In the genomic region with DNA sequence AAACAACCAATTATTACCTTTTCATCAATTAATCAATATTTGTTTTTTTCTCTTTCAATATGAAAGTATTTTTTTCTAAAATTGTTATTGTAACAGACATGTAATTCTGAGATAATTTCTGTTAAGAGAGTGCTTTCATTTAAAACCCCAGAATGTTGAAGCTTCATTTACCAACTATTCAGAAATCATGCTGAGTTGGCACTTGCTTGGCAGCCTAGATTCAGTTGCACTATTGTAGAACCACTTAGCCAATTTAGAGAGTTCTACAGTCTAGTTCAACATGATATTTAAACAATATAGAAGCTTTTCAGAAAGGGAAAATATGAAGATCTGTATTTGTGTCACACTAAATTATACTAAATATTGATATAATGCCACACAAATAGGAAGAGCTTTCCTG, we compare ENCODE assay signal across 25 cellular contexts. TPM values are rescaled to one million over a fixed set of nuclear protein-coding genes. Genes with fewer than 3 reads are reported as not detected.
"Had no signal": no experiment of that assay in that cellular context is flagged by ENCODE, and none has a peak within 500 bp of the region (broad histone marks: within the 10 kb centered on the region; RNA-seq: fewer than 3 reads in every experiment).

No MANE protein-coding gene starts in this region.

- H3K36me3 ChIP-seq: ascending aorta had no signal

- H3K27ac ChIP-seq: ascending aorta had no signal

- H3K27me3 ChIP-seq: ascending aorta had no signal

- H3K9me3 ChIP-seq: ascending aorta had no signal

- ATAC-seq: activated naive CD4-positive, alpha-beta T cell treated with anti-CD3 and anti-CD28 coated beads, Interleukin-2, amount 50 U/mL, for 72 hours; activated naive CD8-positive, alpha-beta T cell treated with anti-CD3 and anti-CD28 coated beads, Interleukin-2, amount 50 U/mL, for 24 hours; activated T-cell treated with anti-CD3 and anti-CD28 coated beads, Interleukin-2, amount 50 U/mL, for 4 hours; PC-3; T-helper 17 cell had no signal

- H3K4me1 ChIP-seq: ascending aorta had no signal

- H3K4me3 ChIP-seq: ascending aorta had no signal

- DNase-seq: activated B cell treated with CpG ODN at 0.5 μM for 24 hours; activated CD4-positive, alpha-beta memory T cell treated with anti-CD3 and anti-CD28 coated beads for 36 hours; activated CD4-positive, alpha-beta T cell treated with anti-CD3 and anti-CD28 coated beads for 1 hour; activated CD4-positive, alpha-beta T cell treated with anti-CD3 and anti-CD28 coated beads, Interleukin-2, amount 10 ng/mL, durations not matched to agents 24 days and 14 days; activated CD8-positive, alpha-beta memory T cell treated with anti-CD3 and anti-CD28 coated beads for 24 hours; activated effector memory CD4-positive, alpha-beta T cell treated with anti-CD3 and anti-CD28 coated beads, Interleukin-2, amount 50 U/mL, for 16 hours; activated naive CD4-positive, alpha-beta T cell treated with Interleukin-2 at 50 U/mL for 16 hours; activated naive CD8-positive, alpha-beta T cell treated with anti-CD3 and anti-CD28 coated beads, Interleukin-2, amount 50 U/mL, for 24 hours; activated T-cell treated with anti-CD3 and anti-CD28 coated beads, Interleukin-2, amount 50 U/mL, for 4 hours; amniotic stem cell; Karpas-422; MM.1S; NCI-H1105; NCI-H1436; NCI-H1694 treated with DMSO at 0.1 percent for 48 hours; NCI-H2029 treated with DMSO at 0.1 percent for 48 hours; NCI-H526; NCI-H774; PC-3; SHP77 treated with DMSO at 0.1 percent for 48 hours; T-helper 17 cell; T-helper 9 cell had no signal

RNA-seq across cellular contexts. Expression of gene NKAIN2, which starts 56.1 kb away (rescaled TPM):
- total RNA-seq: activated B cell treated with CpG ODN at 0.5 μM for 24 hours; activated CD4-positive, alpha-beta memory T cell treated with anti-CD3 and anti-CD28 coated beads for 36 hours; activated CD4-positive, alpha-beta T cell treated with anti-CD3 and anti-CD28 coated beads, Interleukin-2, amount 10 ng/mL, durations not matched to agents 24 days and 14 days; activated naive CD4-positive, alpha-beta T cell treated with anti-CD3 and anti-CD28 coated beads, Interleukin-2, amount 50 U/mL, for 72 hours; activated T-cell treated with anti-CD3 and anti-CD28 coated beads, Interleukin-2, amount 50 U/mL, for 4 hours; PC-3; SK-MEL-5 had no signal
